1 cellular context compared by ENCODE assay signal in genomic region chr3:14179114-14179465, GRCh38.
TF ChIP-seq lines count a peak whose summit lies in the region.

No MANE protein-coding gene starts in this region.

TF ChIP-seq in GM23338, 12 proteins besides CTCF, POLR2A, EP300 and RAD21 (continued from another document):
- no peak for TF ChIP-seq ZNF462 (CRISPR knock-in tag; IDR thresholded peaks at IDR 0.05)
- TF ChIP-seq JUNB (IDR thresholded peaks at IDR 0.05; ENCODE audit: unreplicated experiment): no peak
- TF ChIP-seq EZH2phosphoT487 (IDR thresholded peaks at IDR 0.05; ENCODE audit: unreplicated experiment): no peak
- TF ChIP-seq ZNF114 (CRISPR knock-in tag; IDR thresholded peaks at IDR 0.05): no peak
